In genomic region chr5:122774861-122775712, GRCh38 we compare ENCODE assay signal across 8 cellular contexts. TPM values are rescaled to one million over a fixed set of nuclear protein-coding genes. Genes with fewer than 3 reads are reported as not detected.
DNase-seq lines count a peak whose midpoint lies in the region; ATAC-seq and TF ChIP-seq lines count a peak whose summit lies in the region.

Gene SNX2 (plus strand): TSS chr5:122775080. CDS start chr5:122775104, 24 bp downstream.

- peaks cover 21% of the 10 kb centered on the region for H3K27me3 Mint-ChIP-seq in CD4-positive, CD25-positive, alpha-beta regulatory T cell

- H3K9me3 Mint-ChIP-seq in CD4-positive, CD25-positive, alpha-beta regulatory T cell = peaks cover 0 to 2% (median 0%) of the 10 kb centered on the region in 7 donors

- H3K27ac ChIP-seq in CD4-positive, CD25-positive, alpha-beta regulatory T cell (ENCODE audit: insufficient read depth, low read length, poor library complexity, severe bottlenecking) = peak within 1 kb of the TSS; percentile 81
- peak within 1 kb of the TSS; percentile 69 to 97 for H3K27ac ChIP-seq in lung (ENCODE audit: low read depth in 1 of 2, low read length in 1 of 2)

- H3K27me3 ChIP-seq in CD4-positive, CD25-positive, alpha-beta regulatory T cell (ENCODE audit: control insufficient read depth, insufficient read depth, low read length) = peaks cover 4% of the 10 kb centered on the region
- no peaks in the 10 kb centered on the region for H3K27me3 ChIP-seq in lung (ENCODE audit: control insufficient read depth, insufficient read depth)

- peak within 1 kb of the TSS; percentile 96 for H3K27ac Mint-ChIP-seq in CD4-positive, CD25-positive, alpha-beta regulatory T cell

- peak within 1 kb of the TSS; percentile 92 to 97 (median 95) for H3K4me3 Mint-ChIP-seq in CD4-positive, CD25-positive, alpha-beta regulatory T cell

- ATAC-seq in CD4-positive, CD25-positive, alpha-beta regulatory T cell (ENCODE audit: low read depth in 2 of 2) = peak; percentile 90
- ATAC-seq in GM19328 (IDR thresholded peaks at IDR 0.05; ENCODE audit: unreplicated experiment) (peak; percentile 84), HG03469 (IDR thresholded peaks at IDR 0.05; ENCODE audit: unreplicated experiment) (peak; percentile 63), lung (ENCODE audit: insufficient read depth, low FRiP score) (peak; percentile 98)

- no peaks in the 10 kb centered on the region for H3K9me3 ChIP-seq in CD4-positive, CD25-positive, alpha-beta regulatory T cell (ENCODE audit: control insufficient read depth in 2 of 2, low read length in 2 of 2)
- peaks cover 0 to 2% of the 10 kb centered on the region in 2 donors for H3K9me3 ChIP-seq in lung (ENCODE audit: control insufficient read depth in 2 of 2, insufficient read depth in 1 of 2, low read length in 1 of 2)

- peak within 1 kb of the TSS; percentile 90 for H3K4me3 ChIP-seq in CD4-positive, CD25-positive, alpha-beta regulatory T cell (ENCODE audit: low read depth, low read length)
- H3K4me3 ChIP-seq in lung = peak within 1 kb of the TSS; percentile 94

- DNase-seq in CD4-positive, CD25-positive, alpha-beta regulatory T cell = peak; percentile 83 to 92 (median 86)
- DNase-seq in NK-92 (lab: John Stamatoyannopoulos, UW; ENCODE audit: unreplicated experiment) = peak; percentile 50
- peak; percentile 58 to 88 for DNase-seq in activated CD8-positive, alpha-beta memory T cell treated with anti-CD3 and anti-CD28 coated beads for 1 hour (ENCODE audit: extremely low read depth in 1 of 2, low read depth in 1 of 2)
- DNase-seq in effector CD4-positive, alpha-beta T cell = peak; percentile 79
- DNase-seq in lung (ENCODE audit: low spot score) = peak; percentile 91
- peak; percentile 79 to 82 (median 82) for DNase-seq in stimulated activated CD4-positive, alpha-beta T cell treated with anti-CD3 and anti-CD28 coated beads, TNF-alpha, amount 100 ng/mL, for 4 hours (ENCODE audit: low read depth in 3 of 3)

- no peak for TF ChIP-seq CTCF in lung (IDR thresholded peaks at IDR 0.05; ENCODE audit: control extremely low read depth, extremely low read depth)

- peaks cover 30% of the 10 kb centered on the region for H3K4me1 ChIP-seq in CD4-positive, CD25-positive, alpha-beta regulatory T cell (ENCODE audit: control insufficient read depth, insufficient read depth, low read length, poor library complexity, severe bottlenecking)
- peaks cover 0 to 11% of the 10 kb centered on the region in 2 donors for H3K4me1 ChIP-seq in lung (ENCODE audit: control insufficient read depth in 2 of 2, insufficient read depth in 2 of 2, low read length in 2 of 2)

- H3K36me3 Mint-ChIP-seq in CD4-positive, CD25-positive, alpha-beta regulatory T cell = peaks cover 9% of the 10 kb centered on the region

- H3K36me3 ChIP-seq in CD4-positive, CD25-positive, alpha-beta regulatory T cell (ENCODE audit: control insufficient read depth, insufficient read depth, low read length) = no peaks in the 10 kb centered on the region
- no peaks in the 10 kb centered on the region for H3K36me3 ChIP-seq in lung (ENCODE audit: control insufficient read depth in 2 of 2, insufficient read depth in 2 of 2, low read length in 2 of 2)

- H3K4me1 Mint-ChIP-seq in CD4-positive, CD25-positive, alpha-beta regulatory T cell = peaks cover 31 to 53% (median 39%) of the 10 kb centered on the region in 4 donors

- 1% methylated on average over 60 to 75 of the region's 75 CpGs for WGBS in lung, 2 donors

RNA-seq across cellular contexts. Expression of gene SNX2, which starts in this region (rescaled TPM):
- 65.3 TPM for total RNA-seq in CD4-positive, CD25-positive, alpha-beta regulatory T cell
- 100 to 1,000 TPM in 3 of 4 donors, 10 to 100 TPM in 1; 95.3 to 124 (median 111) TPM for polyA plus RNA-seq in CD4-positive, CD25-positive, alpha-beta regulatory T cell
- 100 to 1,000 TPM in 1 of 2 donors, 10 to 100 TPM in 1; 81.4 to 102 TPM for total RNA-seq in lung
- polyA plus RNA-seq in lung = 10 to 100 TPM; 30.9 to 62.7 TPM

Comparison
In these comparisons a context has a peak if more than half of its experiments do, and no peak if none do; other contexts are left out.
1. Peak in every context shown above with its lines: DNase-seq, ATAC-seq, H3K4me3 ChIP-seq and H3K27ac ChIP-seq.